ENCODE assay signal across 18 cellular contexts in the genomic region with DNA sequence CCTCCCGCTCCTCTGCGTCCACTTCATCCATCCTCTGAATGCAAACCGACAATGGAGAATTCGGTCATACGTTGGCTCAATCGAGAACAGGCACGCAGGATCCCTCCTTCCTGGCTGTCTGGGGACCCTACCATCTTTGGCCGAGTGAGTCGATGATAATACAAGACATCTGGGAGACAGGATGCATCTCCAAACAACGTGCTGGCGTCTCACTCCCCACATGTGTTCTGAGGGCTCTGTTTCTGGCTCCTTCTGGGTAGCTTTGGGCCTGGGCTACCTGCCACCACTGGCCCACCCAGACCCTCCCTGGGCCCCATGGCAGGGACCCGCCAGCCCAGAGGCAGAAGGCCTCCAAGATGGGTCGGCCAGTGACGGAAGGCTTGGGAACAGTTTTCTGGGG. TPM values are rescaled to one million over a fixed set of nuclear protein-coding genes. Genes with fewer than 3 reads are reported as not detected.
DNase-seq lines count a peak whose midpoint lies in the region; ATAC-seq lines count a peak whose summit lies in the region.
"Had no signal": no experiment of that assay in that cellular context is flagged by ENCODE, and none has a peak within 500 bp of the region (broad histone marks: within the 10 kb centered on the region; RNA-seq: fewer than 3 reads in every experiment).

No MANE protein-coding gene starts in this region.

- no peak overlapping the region for H3K27ac Mint-ChIP-seq in activated CD8-positive, alpha-beta memory T cell treated with anti-CD3 and anti-CD28 coated beads, Interleukin-2, amount 10 ng/mL, durations not matched to agents 7 days and 5 days
- H3K27ac Mint-ChIP-seq: activated naive CD8-positive, alpha-beta T cell treated with anti-CD3 and anti-CD28 coated beads, Interleukin-2, amount 50 U/mL, for 24 hours; activated T-helper 2 cell treated with anti-CD3 and anti-CD28 coated beads, Interferon-gamma antibody, Interleukin-2, Interleukin-4, amounts not matched to agents 10 μg/mL and 5 μg/mL and 100 μg/mL, durations not matched to agents 14 hours and 24 hours and 36 hours had no signal

- H3K4me3 ChIP-seq in BLaER1: no peak overlapping the region
- H3K4me3 ChIP-seq: cardiac muscle cell, gastrocnemius medialis, suprapubic skin had no signal

- intact Hi-C loops in posterior cingulate gyrus (cut with DNase I): loop anchor here (10.0 kb wide), 2 partner anchors 100 to 260 kb away; a partner anchor contains a TSS

- no peaks in the 10 kb centered on the region for H3K27me3 Mint-ChIP-seq in activated CD8-positive, alpha-beta memory T cell treated with anti-CD3 and anti-CD28 coated beads, Interleukin-2, amount 10 ng/mL, durations not matched to agents 7 days and 5 days
- H3K27me3 Mint-ChIP-seq: activated naive CD8-positive, alpha-beta T cell treated with anti-CD3 and anti-CD28 coated beads, Interleukin-2, amount 50 U/mL, for 24 hours had no signal

- H3K4me2 ChIP-seq in BLaER1: peak overlapping the region; percentile 85

- H3K9me3 ChIP-seq in BLaER1: no peaks in the 10 kb centered on the region
- H3K9me3 ChIP-seq: gastrocnemius medialis, suprapubic skin had no signal

- H3K4me1 ChIP-seq in BLaER1: peaks cover 51% of the 10 kb centered on the region

- H3K9ac ChIP-seq in BLaER1: no peak overlapping the region

- H3K4me3 Mint-ChIP-seq in activated CD8-positive, alpha-beta memory T cell treated with anti-CD3 and anti-CD28 coated beads, Interleukin-2, amount 10 ng/mL, durations not matched to agents 7 days and 5 days: no peak overlapping the region
- H3K4me3 Mint-ChIP-seq: activated naive CD8-positive, alpha-beta T cell treated with anti-CD3 and anti-CD28 coated beads, Interleukin-2, amount 50 U/mL, for 24 hours had no signal

- H3K9me3 Mint-ChIP-seq in activated CD8-positive, alpha-beta memory T cell treated with anti-CD3 and anti-CD28 coated beads, Interleukin-2, amount 10 ng/mL, durations not matched to agents 7 days and 5 days (ENCODE audit: low read depth): no peaks in the 10 kb centered on the region
- H3K9me3 Mint-ChIP-seq: activated naive CD8-positive, alpha-beta T cell treated with anti-CD3 and anti-CD28 coated beads, Interleukin-2, amount 50 U/mL, for 24 hours; activated T-helper 2 cell treated with anti-CD3 and anti-CD28 coated beads, Interferon-gamma antibody, Interleukin-2, Interleukin-4, amounts not matched to agents 10 μg/mL and 5 μg/mL and 100 μg/mL, durations not matched to agents 14 hours and 24 hours and 36 hours had no signal

- H3K27me3 ChIP-seq in BLaER1 (no peaks in the 10 kb centered on the region), layer of hippocampus (ENCODE audit: control insufficient read depth, insufficient read depth, low read length) (no peaks in the 10 kb centered on the region)
- H3K27me3 ChIP-seq: cardiac muscle cell, gastrocnemius medialis, suprapubic skin had no signal

- DNase-seq in caudate nucleus (lab: John Stamatoyannopoulos, UW): no peak
- peak in 6 of 10 donors; percentile 3 to 47 (median 16) for DNase-seq in posterior cingulate gyrus
- no peak for DNase-seq in activated CD8-positive, alpha-beta memory T cell treated with anti-CD3 and anti-CD28 coated beads, Interleukin-2, amount 50 U/mL, for 48 hours
- DNase-seq in activated CD8-positive, alpha-beta memory T cell treated with anti-CD3 and anti-CD28 coated beads, Interleukin-2, amount 10 ng/mL, durations not matched to agents 7 days and 5 days: no peak
- DNase-seq in activated T-cell treated with anti-CD3 and anti-CD28 coated beads for 4 hours: no peak
- DNase-seq: activated naive CD8-positive, alpha-beta T cell treated with anti-CD3 and anti-CD28 coated beads, Interleukin-2, amount 50 U/mL, for 24 hours; kidney glomerular epithelial cell; NCI-H1105 treated with DMSO at 0.1 percent for 48 hours; NCI-H2081; NCI-H524 had no signal

- H3K36me3 Mint-ChIP-seq in activated CD8-positive, alpha-beta memory T cell treated with anti-CD3 and anti-CD28 coated beads, Interleukin-2, amount 10 ng/mL, durations not matched to agents 7 days and 5 days: no peaks in the 10 kb centered on the region

- H3K27ac ChIP-seq in BLaER1 (peak overlapping the region; percentile 72), caudate nucleus (ENCODE audit: low read depth, low read length) (peak overlapping the region; percentile 54), layer of hippocampus (ENCODE audit: low read depth, low read length) (peak overlapping the region; percentile 31)
- H3K27ac ChIP-seq: cardiac muscle cell, gastrocnemius medialis, HL-60, suprapubic skin had no signal

- no peaks in the 10 kb centered on the region for H4K20me1 ChIP-seq in BLaER1

- CTCF ChIA-PET in activated CD8-positive, alpha-beta memory T cell treated with anti-CD3 and anti-CD28 coated beads, Interleukin-2, amount 10 ng/mL, durations not matched to agents 7 days and 5 days (lab: Charles Lee): interaction anchor here (0.7 to 6.1 kb wide), 6 partner anchors 11 to 176 kb away, joined by 3 to 59 read pairs (median 16); no protein-coding TSS in a partner anchor

- ATAC-seq in activated CD8-positive, alpha-beta memory T cell treated with anti-CD3 and anti-CD28 coated beads, Interleukin-2, amount 10 ng/mL, durations not matched to agents 7 days and 5 days: no peak
- no peak for ATAC-seq in HG03196 (IDR thresholded peaks at IDR 0.05; ENCODE audit: unreplicated experiment)
- ATAC-seq: activated naive CD8-positive, alpha-beta T cell treated with anti-CD3 and anti-CD28 coated beads, Interleukin-2, amount 50 U/mL, for 24 hours; gastrocnemius medialis had no signal

- H3K36me3 ChIP-seq in BLaER1: no peaks in the 10 kb centered on the region; the same call in 1 of the 2 replicates
- H3K36me3 ChIP-seq: cardiac muscle cell, gastrocnemius medialis, suprapubic skin had no signal

- H3K4me1 Mint-ChIP-seq in activated CD8-positive, alpha-beta memory T cell treated with anti-CD3 and anti-CD28 coated beads, Interleukin-2, amount 10 ng/mL, durations not matched to agents 7 days and 5 days: peaks cover 2% of the 10 kb centered on the region
- H3K4me1 Mint-ChIP-seq: activated naive CD8-positive, alpha-beta T cell treated with anti-CD3 and anti-CD28 coated beads, Interleukin-2, amount 50 U/mL, for 24 hours had no signal

RNA-seq across cellular contexts. Expression of a gene that starts 31.4 kb away (rescaled TPM):
- total RNA-seq in activated CD8-positive, alpha-beta memory T cell treated with anti-CD3 and anti-CD28 coated beads, Interleukin-2, amount 10 ng/mL, durations not matched to agents 7 days and 5 days: 10 to 100 TPM; 22.2 to 27.1 TPM

Comparison
In these comparisons a context has a peak if more than half of its experiments do, and no peak if none do; other contexts are left out.
1. DNase-seq: peak in posterior cingulate gyrus (6 of 10); none in caudate nucleus (0 of 61), activated CD8-positive, alpha-beta memory T cell treated with anti-CD3 and anti-CD28 coated beads, Interleukin-2, amount 50 U/mL, for 48 hours (single experiment), activated CD8-positive, alpha-beta memory T cell treated with anti-CD3 and anti-CD28 coated beads, Interleukin-2, amount 10 ng/mL, durations not matched to agents 7 days and 5 days (single experiment) and activated T-cell treated with anti-CD3 and anti-CD28 coated beads for 4 hours (single experiment).
2. Peak in every context shown above with its lines, with median percentiles within 50 percentile points of each other: H3K27ac ChIP-seq.